Comparison of ENCODE assay signal across 8 cellular contexts in genomic region chr5:80399553-80400239, GRCh38. TPM values are rescaled to one million over a fixed set of nuclear protein-coding genes. Genes with fewer than 3 reads are reported as not detected.
DNase-seq lines count a peak whose midpoint lies in the region; ATAC-seq and TF ChIP-seq lines count a peak whose summit lies in the region.

No MANE protein-coding gene starts in this region.

- no peaks in the 10 kb centered on the region for H3K36me3 Mint-ChIP-seq in CD4-positive, alpha-beta T cell (ENCODE audit: low read depth)

- no peaks in the 10 kb centered on the region for H3K9me3 Mint-ChIP-seq in CD4-positive, alpha-beta T cell

- no peak for TF ChIP-seq RAD21 in HCT116 (IDR thresholded peaks at IDR 0.05; ENCODE audit: low read depth)

- no TSS peak for BruUV-seq in HCT116 (replicated peaks; lab: Mats Ljungman, UMichigan)

- peaks cover 0 to 7% of the 10 kb centered on the region in 2 experiments; a peak in 2 of 4 replicates for H3K4me1 ChIP-seq in HCT116 (ENCODE audit: control insufficient read depth in 1 of 2, insufficient read depth in 2 of 2, low read length in 2 of 2)

- DNase-seq in GM13977 (ENCODE audit: low spot score) (peak; percentile 17), HCT116 (ENCODE audit: low read depth, low spot score) (no peak), NB4 (ENCODE audit: low read depth) (peak; percentile 75), fibroblast of villous mesenchyme (ENCODE audit: low read depth) (peak; percentile 76), 8988T (no peak), NCI-H2196 (lab: John Stamatoyannopoulos, UW; ENCODE audit: unreplicated experiment) (no peak)
- DNase-seq in CD4-positive, alpha-beta T cell = no peak

- H3K79me2 ChIP-seq in HCT116 (ENCODE audit: insufficient read depth, low read length) = no peaks in the 10 kb centered on the region

- H3K36me3 ChIP-seq in HCT116 (ENCODE audit: control insufficient read depth in 1 of 2, insufficient read depth in 2 of 2, low read length in 2 of 2) = no peaks in the 10 kb centered on the region

- H2AFZ ChIP-seq in HCT116 (ENCODE audit: low read depth, low read length, poor library complexity, severe bottlenecking) = peak overlapping the region; percentile 25

- H3K27me3 ChIP-seq in HCT116 (ENCODE audit: insufficient read depth, low read length) = no peaks in the 10 kb centered on the region
- no peaks in the 10 kb centered on the region for H3K27me3 ChIP-seq in CD4-positive, alpha-beta T cell (ENCODE audit: control insufficient read depth, insufficient read depth, low read length)

- intact Hi-C loops in HCT116 (cut with micrococcal nuclease) = no loop called here
- intact Hi-C loops in CD4-positive, alpha-beta T cell (cut with DNase I, micrococcal nuclease) = loop anchor here in 1 of 2 experiments (5.0 to 10.0 kb wide), 5 partner anchors 315 to 1885 kb away; partner anchors contain the start of genes JMY, MTX3 and ZCCHC9

- RAD21 ChIA-PET in HCT116 (lab: Charles Lee; ENCODE audit: low non-redundant PET in 1 of 2, low total read pairs in 2 of 2, uncharacterized antibody in 2 of 2, unreplicated experiment in 2 of 2) = interaction anchor here in 1 of 2 experiments (0.6 kb wide), 1 partner anchor 106 kb away, joined by 4 read pairs; no protein-coding TSS in a partner anchor

- H3K4me3 ChIP-seq in HCT116 (replicated peaks in 1 of 2; ENCODE audit: low read depth in 1 of 2, low read length in 2 of 2) = no peak overlapping the region
- no peak overlapping the region for H3K4me3 ChIP-seq in NB4 (ENCODE audit: low read depth, low read length)
- H3K4me3 ChIP-seq in fibroblast of villous mesenchyme (ENCODE audit: low read depth, low read length) = no peak overlapping the region

- POLR2A ChIA-PET in HCT116 (lab: Charles Lee) = no interaction called here
- POLR2A ChIA-PET in CD4-positive, alpha-beta T cell (lab: Charles Lee) = no interaction called here

- H3K9me2 ChIP-seq in HCT116 (ENCODE audit: insufficient read depth) = no peaks in the 10 kb centered on the region

- no peaks in the 10 kb centered on the region for H3K4me1 Mint-ChIP-seq in CD4-positive, alpha-beta T cell (ENCODE audit: low read depth)

- no peak for TF ChIP-seq POLR2A in HCT116 (IDR thresholded peaks at IDR 0.05; ENCODE audit: borderline replicate concordance, extremely low read depth, insufficient read depth, insufficient read length)
- TF ChIP-seq POLR2A in NB4 (IDR thresholded peaks at IDR 0.05; ENCODE audit: extremely low read depth, insufficient read length) = no peak

- ATAC-seq in HCT116 = peak; percentile 60
- no peak for ATAC-seq in CD4-positive, alpha-beta T cell (ENCODE audit: poor library complexity)
- ATAC-seq in GM19328 (IDR thresholded peaks at IDR 0.05; ENCODE audit: unreplicated experiment) = no peak

- no peaks in the 10 kb centered on the region for H3K9me3 ChIP-seq in HCT116 (ENCODE audit: control insufficient read depth in 1 of 2, insufficient read depth in 1 of 2, low read depth in 1 of 2, low read length in 2 of 2)
- H3K9me3 ChIP-seq in CD4-positive, alpha-beta T cell (ENCODE audit: control insufficient read depth, low read length) = no peaks in the 10 kb centered on the region

- CTCF ChIA-PET in HCT116 (lab: Charles Lee) = no interaction called here
- CTCF ChIA-PET in CD4-positive, alpha-beta T cell (lab: Charles Lee) = no interaction called here

- in situ Hi-C loops in GM13977 (cut with MboI; ENCODE audit: low pct_unique_long_range_greater_than_20kb, low sequenced_read_pairs, unreplicated experiment) = no loop called here

- H3K27ac ChIP-seq in HCT116 (ENCODE audit: low read depth, low read length) = no peak overlapping the region
- H3K27ac ChIP-seq in CD4-positive, alpha-beta T cell (ENCODE audit: low read depth, low read length) = no peak overlapping the region

- no peak overlapping the region for H3K9ac ChIP-seq in HCT116 (ENCODE audit: low read length)

- no peaks in the 10 kb centered on the region for H4K20me1 ChIP-seq in HCT116 (ENCODE audit: insufficient read depth)

- H3K27ac Mint-ChIP-seq in CD4-positive, alpha-beta T cell = no peak overlapping the region

- H3K4me3 Mint-ChIP-seq in CD4-positive, alpha-beta T cell = no peak overlapping the region

- TF ChIP-seq CTCF in GM13977 (IDR thresholded peaks at IDR 0.05; ENCODE audit: extremely low read depth, insufficient read depth, missing control alignments) (no peak), HCT116 (IDR thresholded peaks at IDR 0.05 in 2 of 3, conservative IDR thresholded peaks at IDR 0.05 in 1 of 3; ENCODE audit: borderline replicate concordance in 1 of 3, insufficient read depth in 1 of 3, low read depth in 2 of 3, low read length in 2 of 3) (no peak), NB4 (IDR thresholded peaks at IDR 0.05; ENCODE audit: low read depth, low read length) (no peak), fibroblast of villous mesenchyme (IDR thresholded peaks at IDR 0.05; ENCODE audit: insufficient read depth, low read depth, low read length) (no peak)
- TF ChIP-seq CTCF in CD4-positive, alpha-beta T cell (IDR thresholded peaks at IDR 0.05) = no peak

- peak overlapping the region; percentile 15 for H3K4me2 ChIP-seq in HCT116 (ENCODE audit: low read length)

- H3K27me3 Mint-ChIP-seq in CD4-positive, alpha-beta T cell = peaks cover 13% of the 10 kb centered on the region

TF ChIP-seq in HCT116, 20 proteins besides CTCF, POLR2A, EP300 and RAD21:
- TF ChIP-seq CBX3 (IDR thresholded peaks at IDR 0.05; ENCODE audit: low read depth) (no peak), EZH2 (IDR thresholded peaks at IDR 0.05) (no peak), SIN3A (IDR thresholded peaks at IDR 0.05; ENCODE audit: low read depth) (no peak), ZNF274 (IDR thresholded peaks at IDR 0.05; ENCODE audit: low read depth, low read length) (no peak), MAX (IDR thresholded peaks at IDR 0.05) (no peak), EGR1 (IDR thresholded peaks at IDR 0.05; ENCODE audit: low read depth) (no peak), REST (IDR thresholded peaks at IDR 0.05; ENCODE audit: low read depth) (no peak), EZH2phosphoT487 (IDR thresholded peaks at IDR 0.05; ENCODE audit: borderline replicate concordance) (no peak), SRF (IDR thresholded peaks at IDR 0.05; ENCODE audit: low read depth) (no peak), YY1 (IDR thresholded peaks at IDR 0.05; ENCODE audit: extremely low read depth, insufficient replicate concordance, low read depth, low read length) (no peak), CEBPB (IDR thresholded peaks at IDR 0.05; ENCODE audit: low read depth) (peak; percentile 92), POLR2AphosphoS5 (IDR thresholded peaks at IDR 0.05; ENCODE audit: low read depth, low read length) (no peak)
- TF ChIP-seq, protein P1, sequence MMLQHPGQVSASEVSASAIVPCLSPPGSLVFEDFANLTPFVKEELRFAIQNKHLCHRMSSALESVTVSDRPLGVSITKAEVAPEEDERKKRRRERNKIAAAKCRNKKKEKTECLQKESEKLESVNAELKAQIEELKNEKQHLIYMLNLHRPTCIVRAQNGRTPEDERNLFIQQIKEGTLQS (IDR thresholded peaks at IDR 0.05) = 0 out of 2 replicates have a peak, but pooled peaks have one; percentile 29
TF ChIP-seq in HCT116: peak in this region for 2.

RNA-seq across cellular contexts. Expression of gene ZFYVE16, which starts 8.2 kb away (rescaled TPM):
- total RNA-seq in HCT116 (2021; ENCODE audit: unreplicated experiment) (24.2 TPM), fibroblast of villous mesenchyme (28.3 and 40.6 TPM in 2 replicates)
- 3.3 and 6.6 TPM in 2 replicates for polyA plus RNA-seq in HCT116 (2012)
- total RNA-seq in CD4-positive, alpha-beta T cell = 1 to 10 TPM; 7.5 to 7.9 TPM

Comparison
In these comparisons a context has a peak if more than half of its experiments do, and no peak if none do; other contexts are left out.
1. DNase-seq: peak in GM13977 (single experiment), NB4 (single experiment) and fibroblast of villous mesenchyme (single experiment); none in HCT116 (single experiment), CD4-positive, alpha-beta T cell (0 of 10), 8988T (single experiment) and NCI-H2196 (single experiment).